ENCODE assay signal across 1 cellular context in genomic region chr3:157512534-157512933, GRCh38.
TF ChIP-seq lines count a peak whose summit lies in the region.

No MANE protein-coding gene starts in this region.

TF ChIP-seq in K562, 482 proteins besides CTCF, POLR2A, EP300 and RAD21 (continued from another document and continues in another):
- TF ChIP-seq JUN (IDR thresholded peaks at IDR 0.05; ENCODE audit: borderline replicate concordance, low read depth, low read length) = peak; percentile 85
- no peak for TF ChIP-seq JUN (CRISPR knock-in tag; IDR thresholded peaks at IDR 0.05; ENCODE audit: borderline replicate concordance)
- TF ChIP-seq KHSRP (IDR thresholded peaks at IDR 0.05) = no peak
- no peak for TF ChIP-seq BACH1 (tag; IDR thresholded peaks at IDR 0.05)
- no peak for TF ChIP-seq HNRNPH1 (optimal IDR thresholded peaks at IDR 0.05; ENCODE audit: low read depth, low read length)
- TF ChIP-seq FOXP1 (CRISPR knock-in tag; IDR thresholded peaks at IDR 0.05) = no peak
- peak; percentile 57 for TF ChIP-seq CXXC5 (CRISPR knock-in tag; IDR thresholded peaks at IDR 0.05)
- TF ChIP-seq ZNF785 (CRISPR knock-in tag; IDR thresholded peaks at IDR 0.05) = no peak
- TF ChIP-seq VEZF1 (CRISPR knock-in tag; IDR thresholded peaks at IDR 0.05) = peak; percentile 41
- no peak for TF ChIP-seq ETS2 (tag; IDR thresholded peaks at IDR 0.05; ENCODE audit: borderline replicate concordance, poor library complexity, severe bottlenecking)
- TF ChIP-seq MTA2 (IDR thresholded peaks at IDR 0.05; ENCODE audit: low read depth) = no peak
- no peak for TF ChIP-seq TSC22D4 (tag; IDR thresholded peaks at IDR 0.05)
- TF ChIP-seq ZFP36 (IDR thresholded peaks at IDR 0.05; ENCODE audit: low read depth, low read length, partially characterized antibody) = no peak
- no peak for TF ChIP-seq ZNF77 (CRISPR knock-in tag; IDR thresholded peaks at IDR 0.05)
- no peak for TF ChIP-seq MTA1 (IDR thresholded peaks at IDR 0.05; ENCODE audit: borderline replicate concordance)
- TF ChIP-seq MEF2D (tag; conservative IDR thresholded peaks at IDR 0.05; ENCODE audit: low read depth) = 0 out of 2 replicates have a peak, but pooled peaks have one; percentile 38
- TF ChIP-seq ZNF407 (IDR thresholded peaks at IDR 0.05; ENCODE audit: low read depth) = no peak
- peak; percentile 82 for TF ChIP-seq TFAP4 (CRISPR knock-in tag; IDR thresholded peaks at IDR 0.05; ENCODE audit: borderline replicate concordance)
- TF ChIP-seq E2F3 (CRISPR knock-in tag; IDR thresholded peaks at IDR 0.05) = no peak
- no peak for TF ChIP-seq PATZ1 (CRISPR knock-in tag; IDR thresholded peaks at IDR 0.05; ENCODE audit: borderline replicate concordance)
- TF ChIP-seq ZNF668 (CRISPR knock-in tag; IDR thresholded peaks at IDR 0.05) = 0 out of 2 replicates have a peak, but pooled peaks have one; percentile 22
- peak; percentile 34 for TF ChIP-seq PRDM10 (IDR thresholded peaks at IDR 0.05; ENCODE audit: partially characterized antibody)
- peak in 1 of 3 experiments; percentile 54 for TF ChIP-seq YY1 (IDR thresholded peaks at IDR 0.05; ENCODE audit: borderline replicate concordance in 1 of 3, control insufficient read depth in 1 of 3, extremely low read depth in 1 of 3, insufficient read depth in 3 of 3, insufficient read length in 1 of 3, insufficient replicate concordance in 2 of 3, low read depth in 1 of 3, low read length in 2 of 3)
- no peak for TF ChIP-seq NR4A1 (CRISPR knock-in tag; IDR thresholded peaks at IDR 0.05)
- peak; percentile 72; the same call in 1 of the 2 replicates for TF ChIP-seq NR4A1 (tag; IDR thresholded peaks at IDR 0.05)
- TF ChIP-seq FOXK1 (CRISPR knock-in tag; IDR thresholded peaks at IDR 0.05; ENCODE audit: borderline replicate concordance) = no peak
- TF ChIP-seq HMG20A (CRISPR knock-in tag; conservative IDR thresholded peaks at IDR 0.05) = no peak
- peak; percentile 23 for TF ChIP-seq TAF9B (IDR thresholded peaks at IDR 0.05; ENCODE audit: partially characterized antibody)
- TF ChIP-seq NKRF (IDR thresholded peaks at IDR 0.05; ENCODE audit: borderline replicate concordance) = no peak
- peak; percentile 93 for TF ChIP-seq LCOR (CRISPR knock-in tag; IDR thresholded peaks at IDR 0.05)
- no peak for TF ChIP-seq U2AF1 (optimal IDR thresholded peaks at IDR 0.05; ENCODE audit: low read depth, low read length)
- TF ChIP-seq MLX (CRISPR knock-in tag; conservative IDR thresholded peaks at IDR 0.05) = no peak
- peak in 1 of 2 experiments; percentile 37; a peak in 1 of 4 replicates for TF ChIP-seq TRIM24 (IDR thresholded peaks at IDR 0.05)
- no peak for TF ChIP-seq MCM3 (IDR thresholded peaks at IDR 0.05)
- TF ChIP-seq EWSR1 (IDR thresholded peaks at IDR 0.05; ENCODE audit: borderline replicate concordance, low read depth, partially characterized antibody) = no peak
- peak; percentile 97 for TF ChIP-seq FOSL1 (tag; conservative IDR thresholded peaks at IDR 0.05)
- TF ChIP-seq PYGO2 (tag; IDR thresholded peaks at IDR 0.05) = no peak
- no peak for TF ChIP-seq PRMT5 (CRISPR knock-in tag; IDR thresholded peaks at IDR 0.05)
- TF ChIP-seq RNF2 (IDR thresholded peaks at IDR 0.05) = no peak
- TF ChIP-seq GABPA (tag; conservative IDR thresholded peaks at IDR 0.05; ENCODE audit: low read depth) = no peak
- peak; percentile 69 for TF ChIP-seq TCF3 (CRISPR knock-in tag; IDR thresholded peaks at IDR 0.05)
- TF ChIP-seq GTF2F1 (IDR thresholded peaks at IDR 0.05; ENCODE audit: low read depth, low read length) = no peak
- TF ChIP-seq SREBF2 (CRISPR knock-in tag; IDR thresholded peaks at IDR 0.05) = no peak
- peak; percentile 42; the same call in 1 of the 2 replicates for TF ChIP-seq CTBP1 (IDR thresholded peaks at IDR 0.05; ENCODE audit: borderline replicate concordance)
- TF ChIP-seq ZNF561 (CRISPR knock-in tag; conservative IDR thresholded peaks at IDR 0.05) = no peak
- peak; percentile 19; the same call in 1 of the 2 replicates for TF ChIP-seq ATF7 (IDR thresholded peaks at IDR 0.05)
- TF ChIP-seq USF2 (CRISPR knock-in tag; IDR thresholded peaks at IDR 0.05) = peak; percentile 72
- no peak for TF ChIP-seq ILK (tag; IDR thresholded peaks at IDR 0.05; ENCODE audit: borderline replicate concordance, low read depth)
